Comparison of ENCODE assay signal across 17 cellular contexts in genomic region chr6:88619951-88620350, GRCh38.
"Had no signal": no experiment of that assay in that cellular context is flagged by ENCODE, and none has a peak within 500 bp of the region (broad histone marks: within the 10 kb centered on the region; RNA-seq: fewer than 3 reads in every experiment).

No MANE protein-coding gene starts in this region.

- H3K9me3 ChIP-seq: heart left ventricle, spleen, tibial artery, upper lobe of left lung, vagina had no signal

- H3K4me1 ChIP-seq: heart left ventricle, tibial artery, upper lobe of left lung, vagina had no signal

- H3K27ac ChIP-seq: dorsolateral prefrontal cortex, heart left ventricle, spleen, tibial artery, upper lobe of left lung, vagina had no signal

- H3K36me3 ChIP-seq: heart left ventricle, spleen, tibial artery, upper lobe of left lung, vagina had no signal

- H3K27me3 ChIP-seq: dorsolateral prefrontal cortex, heart left ventricle, spleen, tibial artery, upper lobe of left lung, vagina had no signal

- DNase-seq: dorsolateral prefrontal cortex; effector CD8-positive, alpha-beta T cell; foreskin melanocyte; heart left ventricle; hippocampal formation; left colon; left ventricle myocardium superior; naive thymus-derived CD8-positive, alpha-beta T cell; posterior cingulate gyrus; spleen; stimulated activated CD4-positive, alpha-beta T cell treated with anti-CD3 and anti-CD28 coated beads, Interleukin-15, amount 100 ng/mL, for 24 hours; stimulated activated CD4-positive, alpha-beta T cell treated with anti-CD3 and anti-CD28 coated beads, Interleukin-1b, Interleukin-23, amount 100 ng/mL, for 48 hours; stimulated activated CD4-positive, alpha-beta T cell treated with anti-CD3 and anti-CD28 coated beads, Interleukin-4, amount 100 ng/mL, for 24 hours; tibial artery; upper lobe of left lung had no signal

- H3K4me3 ChIP-seq: dorsolateral prefrontal cortex, heart left ventricle, lung, spleen, tibial artery, upper lobe of left lung, vagina had no signal
